ENCODE assay signal across 1 cellular context in the genomic region with DNA sequence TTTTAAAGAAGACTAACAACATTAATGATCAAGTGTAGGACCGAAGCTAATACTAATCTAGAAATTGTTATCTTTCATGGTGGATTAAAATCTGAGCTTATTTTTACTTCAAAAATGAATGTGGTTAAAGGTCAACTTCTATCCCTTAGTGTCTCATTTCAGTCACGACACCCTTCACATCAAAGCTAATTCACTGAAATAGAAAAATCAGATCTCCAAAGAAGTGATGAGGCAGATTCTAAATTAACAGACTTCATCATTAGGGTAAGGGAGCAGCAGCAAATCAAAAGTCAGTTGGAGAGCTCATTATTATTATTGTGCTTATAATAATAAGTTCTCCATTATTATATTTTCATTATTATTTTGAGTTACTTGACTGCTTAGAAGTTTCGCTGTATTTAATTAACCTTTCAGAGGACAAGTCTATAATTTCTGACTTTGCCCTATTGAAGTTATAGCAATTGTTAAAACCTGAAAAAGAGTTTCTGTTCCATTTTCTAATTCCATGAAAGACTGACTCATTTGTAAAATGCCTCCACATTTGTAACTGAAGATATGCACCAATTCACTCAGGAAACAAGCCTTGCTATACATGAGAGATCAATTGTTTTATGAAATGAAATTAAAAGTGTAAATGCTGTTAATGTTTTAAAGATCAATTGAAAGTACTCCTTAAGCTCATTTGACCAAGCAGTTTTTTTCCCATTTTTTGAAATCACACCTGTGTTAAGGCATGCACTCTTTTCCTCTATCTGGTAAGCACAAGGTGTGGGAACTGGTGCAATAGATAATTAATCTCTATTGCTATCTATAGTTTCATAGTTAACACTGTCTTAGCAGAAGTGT.
TF ChIP-seq lines count a peak whose summit lies in the region.

No MANE protein-coding gene starts in this region.

TF ChIP-seq in GM12878, 131 proteins besides CTCF, POLR2A, EP300 and RAD21 (continued from another document):
- TF ChIP-seq, protein P1, sequence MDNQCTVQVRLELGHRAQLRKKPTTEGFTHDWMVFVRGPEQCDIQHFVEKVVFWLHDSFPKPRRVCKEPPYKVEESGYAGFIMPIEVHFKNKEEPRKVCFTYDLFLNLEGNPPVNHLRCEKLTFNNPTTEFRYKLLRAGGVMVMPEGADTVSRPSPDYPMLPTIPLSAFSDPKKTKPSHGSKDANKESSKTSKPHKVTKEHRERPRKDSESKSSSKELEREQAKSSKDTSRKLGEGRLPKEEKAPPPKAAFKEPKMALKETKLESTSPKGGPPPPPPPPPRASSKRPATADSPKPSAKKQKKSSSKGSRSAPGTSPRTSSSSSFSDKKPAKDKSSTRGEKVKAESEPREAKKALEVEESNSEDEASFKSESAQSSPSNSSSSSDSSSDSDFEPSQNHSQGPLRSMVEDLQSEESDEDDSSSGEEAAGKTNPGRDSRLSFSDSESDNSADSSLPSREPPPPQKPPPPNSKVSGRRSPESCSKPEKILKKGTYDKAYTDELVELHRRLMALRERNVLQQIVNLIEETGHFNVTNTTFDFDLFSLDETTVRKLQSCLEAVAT (IDR thresholded peaks at IDR 0.05): peak; percentile 46; the same call in 1 of the 2 replicates
- peak; percentile 95 for TF ChIP-seq NR2F1 (conservative IDR thresholded peaks at IDR 0.05)
- TF ChIP-seq BACH1 (IDR thresholded peaks at IDR 0.05; ENCODE audit: borderline replicate concordance): peak; percentile 93; the same call in 1 of the 2 replicates
- TF ChIP-seq MEF2B (IDR thresholded peaks at IDR 0.05; ENCODE audit: partially characterized antibody, poor library complexity, severe bottlenecking): peak; percentile 92
